1 cellular context compared by ENCODE assay signal in genomic region chr7:52540041-52540440, GRCh38.
TF ChIP-seq lines count a peak whose summit lies in the region.

No MANE protein-coding gene starts in this region.

TF ChIP-seq in H1, 55 proteins besides CTCF, POLR2A, EP300 and RAD21 (continued from another document):
- TF ChIP-seq CHD7 (IDR thresholded peaks at IDR 0.05; ENCODE audit: insufficient replicate concordance, low read length) = no peak
- no peak for TF ChIP-seq CHD1 (IDR thresholded peaks at IDR 0.05; ENCODE audit: low read depth, low read length)
- TF ChIP-seq ATF2 (IDR thresholded peaks at IDR 0.05; ENCODE audit: low read length) = no peak
- TF ChIP-seq KDM1A (IDR thresholded peaks at IDR 0.05; ENCODE audit: borderline replicate concordance, low read length) = no peak
